Comparison of ENCODE assay signal across 8 cellular contexts in the genomic region with DNA sequence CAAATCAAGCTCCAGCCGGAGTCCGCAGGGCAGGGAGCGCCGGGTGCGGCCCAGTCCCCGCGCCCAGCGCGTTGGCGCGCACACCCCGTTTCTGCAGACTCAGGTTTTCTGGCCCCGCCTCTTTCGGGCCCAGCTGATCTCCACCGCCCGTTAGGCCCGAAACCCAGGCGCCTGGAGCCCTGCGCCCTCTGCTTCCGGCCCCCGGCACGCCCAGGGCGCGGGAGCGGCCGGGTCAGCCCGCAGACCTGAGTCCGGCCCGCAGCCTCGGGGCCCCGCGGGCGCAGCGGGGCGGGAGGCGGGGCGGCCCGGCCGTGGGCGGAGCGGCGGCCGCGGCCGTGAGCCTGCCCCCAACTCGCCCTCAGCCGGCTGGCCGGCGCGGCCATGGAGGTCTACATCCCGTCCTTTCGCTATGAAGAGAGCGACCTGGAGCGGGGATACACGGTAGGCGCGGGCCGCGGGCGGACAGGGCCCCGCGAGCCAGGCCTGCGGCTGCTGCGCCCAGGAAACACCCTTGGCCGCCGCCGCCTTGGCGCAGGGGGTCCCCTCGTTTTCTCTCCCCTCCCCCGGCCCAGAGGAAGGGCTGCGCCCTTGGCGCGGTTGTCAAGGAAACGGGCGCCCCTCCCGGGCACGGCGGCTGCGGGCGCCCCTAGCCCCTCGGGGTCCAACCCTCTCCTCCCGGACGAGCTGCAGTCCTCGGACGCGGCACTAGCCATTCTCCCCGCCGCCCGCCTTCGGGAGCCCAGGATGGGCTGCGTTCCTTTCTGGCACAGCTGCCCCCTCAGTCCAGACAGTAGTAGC. TPM values are rescaled to one million over a fixed set of nuclear protein-coding genes. Genes with fewer than 3 reads are reported as not detected.
DNase-seq lines count a peak whose midpoint lies in the region; ATAC-seq and TF ChIP-seq lines count a peak whose summit lies in the region.

A gene with protein sequence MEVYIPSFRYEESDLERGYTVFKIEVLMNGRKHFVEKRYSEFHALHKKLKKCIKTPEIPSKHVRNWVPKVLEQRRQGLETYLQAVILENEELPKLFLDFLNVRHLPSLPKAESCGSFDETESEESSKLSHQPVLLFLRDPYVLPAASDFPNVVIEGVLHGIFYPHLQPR (plus strand): TSS at position 361 of the 798 bp plus-strand sequence. CDS start 21 bp downstream, at position 382.

- BruUV-seq in OCI-LY7 (replicated peaks; lab: Mats Ljungman, UMichigan) = no TSS peak

- H4K20me1 ChIP-seq in OCI-LY7 (ENCODE audit: insufficient read depth, low read length) = no peaks in the 10 kb centered on the region

- H3K27me3 ChIP-seq in CD4-positive, alpha-beta memory T cell (ENCODE audit: insufficient read depth, low read length) = no peaks in the 10 kb centered on the region
- H3K27me3 ChIP-seq in esophagus squamous epithelium = no peaks in the 10 kb centered on the region
- H3K27me3 ChIP-seq in muscle layer of colon (ENCODE audit: control insufficient read depth in 1 of 2, insufficient read depth in 2 of 2, low read length in 2 of 2) = no peaks in the 10 kb centered on the region

- H3K4me1 ChIP-seq in CD4-positive, alpha-beta memory T cell (ENCODE audit: insufficient read depth, low read length) = peaks cover 25% of the 10 kb centered on the region
- H3K4me1 ChIP-seq in OCI-LY7 (ENCODE audit: insufficient read depth, low read length, poor library complexity, severe bottlenecking) = peaks cover 25% of the 10 kb centered on the region
- peaks cover 0 to 51% (median 0%) of the 10 kb centered on the region in 3 donors for H3K4me1 ChIP-seq in esophagus squamous epithelium
- peaks cover 13% of the 10 kb centered on the region for H3K4me1 ChIP-seq in muscle layer of colon (ENCODE audit: insufficient read depth, low read length)

- H3K9me3 Mint-ChIP-seq in CD4-positive, alpha-beta memory T cell = peaks cover 0 to under 1% (median 0%) of the 10 kb centered on the region in 8 donors

- H3K27ac Mint-ChIP-seq in CD4-positive, alpha-beta memory T cell = peak within 1 kb of the TSS; percentile 87 to 95 (median 94)

- POLR2A ChIA-PET in CD4-positive, alpha-beta memory T cell (lab: Charles Lee; ENCODE audit: partially characterized antibody) = interaction anchor here (1.0 to 3.1 kb wide), 6 partner anchors 57 to 884 kb away, joined by 4 to 25 read pairs (median 5); a partner anchor contains a TSS
- POLR2A ChIA-PET in OCI-LY7 (lab: Charles Lee) = interaction anchor here (0.7 to 2.0 kb wide), 4 partner anchors 15 to 235 kb away, joined by 3 to 7 read pairs (median 4); no protein-coding TSS in a partner anchor

- H3K9ac ChIP-seq in muscle layer of colon (ENCODE audit: low read length) = peak within 1 kb of the TSS; percentile 66

- no peaks in the 10 kb centered on the region for H3K9me2 ChIP-seq in OCI-LY7 (ENCODE audit: insufficient read depth, low read length)

- H3K36me3 Mint-ChIP-seq in CD4-positive, alpha-beta memory T cell = peaks cover 0 to 1% of the 10 kb centered on the region in 2 donors

- intact Hi-C loops in CD4-positive, alpha-beta memory T cell (cut with micrococcal nuclease) = loop anchor here (1.0 to 10.0 kb wide), 3 partner anchors 71 to 669 kb away; a partner anchor contains a TSS
- intact Hi-C loops in OCI-LY7 (cut with micrococcal nuclease; ENCODE audit: unreplicated experiment) = loop anchor here (10.0 kb wide), 1 partner anchor 141 kb away; no protein-coding TSS in a partner anchor
- intact Hi-C loops in esophagus squamous epithelium (cut with DNase I) = no loop called here

- peak within 1 kb of the TSS; percentile 90 for H3K4me2 ChIP-seq in OCI-LY7 (ENCODE audit: low read length)

- no peaks in the 10 kb centered on the region for H3K27me3 Mint-ChIP-seq in CD4-positive, alpha-beta memory T cell

- TF ChIP-seq POLR2A in esophagus squamous epithelium (IDR thresholded peaks at IDR 0.05) = peak in 2 of 4 donors; percentile 10 to 56

- TF ChIP-seq CTCF in OCI-LY7 (conservative IDR thresholded peaks at IDR 0.05; ENCODE audit: low read length) = no peak
- no peak for TF ChIP-seq CTCF in esophagus squamous epithelium (IDR thresholded peaks at IDR 0.05)

- peak within 1 kb of the TSS; percentile 79 to 96 for H3K4me3 ChIP-seq in CD4-positive, alpha-beta memory T cell (ENCODE audit: low read length in 2 of 2)
- H3K4me3 ChIP-seq in OCI-LY7 (ENCODE audit: low read depth, low read length, poor library complexity, severe bottlenecking) (peak within 1 kb of the TSS; percentile 76), esophagus squamous epithelium (peak within 1 kb of the TSS; percentile 80 to 97 (median 86)), muscle layer of colon (ENCODE audit: low read depth in 1 of 2, low read length in 2 of 2) (peak within 1 kb of the TSS; percentile 92 to 97)

- peak within 1 kb of the TSS; percentile 68 for H3K27ac ChIP-seq in CD4-positive, alpha-beta memory T cell (ENCODE audit: low read depth, low read length)
- peak within 1 kb of the TSS; percentile 1 for H3K27ac ChIP-seq in OCI-LY7 (ENCODE audit: low read depth, low read length, poor library complexity, severe bottlenecking)
- peak within 1 kb of the TSS; percentile 95 to 99 (median 96) for H3K27ac ChIP-seq in esophagus squamous epithelium
- peak within 1 kb of the TSS; percentile 79 for H3K27ac ChIP-seq in muscle layer of colon (ENCODE audit: low read depth, low read length)

- DNase-seq in CD4-positive, alpha-beta memory T cell = peak; percentile 72 to 81 (median 77)
- peak; percentile 81 for DNase-seq in OCI-LY7 (ENCODE audit: low spot score)
- peak; percentile 78 to 81 for DNase-seq in activated T-cell treated with anti-CD3 and anti-CD28 coated beads, Interleukin-2, amount 50 U/mL, for 48 hours
- DNase-seq in esophagus squamous epithelium (lab: John Stamatoyannopoulos, UW) = peak; percentile 26
- DNase-seq in stimulated activated CD8-positive, alpha-beta memory T cell treated with anti-CD3 and anti-CD28 coated beads, Interleukin-7, amount 100 ng/mL, for 1 hour (ENCODE audit: low read depth in 2 of 2) = peak; percentile 30 to 32

- CTCF ChIA-PET in CD4-positive, alpha-beta memory T cell (lab: Charles Lee; ENCODE audit: partially characterized antibody) = interaction anchor here (0.5 to 1.5 kb wide), 5 partner anchors 14 to 578 kb away, joined by 3 to 5 read pairs (median 3); a partner anchor contains a TSS
- CTCF ChIA-PET in OCI-LY7 (lab: Charles Lee; ENCODE audit: unreplicated experiment) = no interaction called here

- WGBS in esophagus squamous epithelium, 2 donors = 0% methylated on average over 5 to 34 of the region's 91 CpGs

- peak within 1 kb of the TSS; percentile 90 to 94 (median 94) for H3K4me3 Mint-ChIP-seq in CD4-positive, alpha-beta memory T cell

- H2AFZ ChIP-seq in OCI-LY7 (ENCODE audit: low read length) = peak within 1 kb of the TSS; percentile 100

- H3K9me3 ChIP-seq in CD4-positive, alpha-beta memory T cell (ENCODE audit: control insufficient read depth in 1 of 2, low read length in 2 of 2) = no peaks in the 10 kb centered on the region
- no peaks in the 10 kb centered on the region for H3K9me3 ChIP-seq in OCI-LY7 (ENCODE audit: low read length)
- no peaks in the 10 kb centered on the region for H3K9me3 ChIP-seq in esophagus squamous epithelium
- H3K9me3 ChIP-seq in muscle layer of colon (ENCODE audit: low read length) = no peaks in the 10 kb centered on the region

- ATAC-seq in GM19395 (IDR thresholded peaks at IDR 0.05; ENCODE audit: unreplicated experiment) (peak; percentile 85), HG03520 (IDR thresholded peaks at IDR 0.05; ENCODE audit: unreplicated experiment) (peak; percentile 69)

- H3K79me2 ChIP-seq in OCI-LY7 (ENCODE audit: insufficient read depth, low read depth, low read length) = no peaks in the 10 kb centered on the region

- no peaks in the 10 kb centered on the region for H3K36me3 ChIP-seq in CD4-positive, alpha-beta memory T cell (ENCODE audit: insufficient read depth, low read length)
- H3K36me3 ChIP-seq in OCI-LY7 (ENCODE audit: insufficient read depth, low read length) (no peaks in the 10 kb centered on the region), esophagus squamous epithelium (no peaks in the 10 kb centered on the region), muscle layer of colon (ENCODE audit: insufficient read depth, low read length) (no peaks in the 10 kb centered on the region)

- peaks cover 26 to 42% (median 35%) of the 10 kb centered on the region in 4 donors for H3K4me1 Mint-ChIP-seq in CD4-positive, alpha-beta memory T cell

RNA-seq across cellular contexts. Expression of the gene that starts here (rescaled TPM):
- 1 to 10 TPM; 4.4 to 7.2 TPM for total RNA-seq in CD4-positive, alpha-beta memory T cell
- 1 to 10 TPM; 2.7 to 4.3 TPM for polyA plus RNA-seq in CD4-positive, alpha-beta memory T cell
- total RNA-seq in OCI-LY7 (2014; rRNA removed; shearing (Covaris generic)) = 5.7 and 6.9 TPM in 2 replicates
- total RNA-seq in OCI-LY7 (2022) (14.5 and 19.6 TPM in 2 replicates), esophagus squamous epithelium (10 to 100 TPM; 24.4 to 35.3 (median 28.6) TPM)

Comparison
In these comparisons a context has a peak if more than half of its experiments do, and no peak if none do; other contexts are left out.
1. Peak in every context shown above with its lines: DNase-seq, ATAC-seq, H3K4me3 ChIP-seq and H3K27ac ChIP-seq.
2. DNase-seq: peak in every context shown above with its lines; median percentile 81 in OCI-LY7; 80 in activated T-cell treated with anti-CD3 and anti-CD28 coated beads, Interleukin-2, amount 50 U/mL, for 48 hours; 77 in CD4-positive, alpha-beta memory T cell; 31 in stimulated activated CD8-positive, alpha-beta memory T cell treated with anti-CD3 and anti-CD28 coated beads, Interleukin-7, amount 100 ng/mL, for 1 hour; 26 in esophagus squamous epithelium.
3. H3K27ac ChIP-seq: peak in every context shown above with its lines; median percentile 96 in esophagus squamous epithelium; 79 in muscle layer of colon; 68 in CD4-positive, alpha-beta memory T cell; 1 in OCI-LY7.